In the genomic region with DNA sequence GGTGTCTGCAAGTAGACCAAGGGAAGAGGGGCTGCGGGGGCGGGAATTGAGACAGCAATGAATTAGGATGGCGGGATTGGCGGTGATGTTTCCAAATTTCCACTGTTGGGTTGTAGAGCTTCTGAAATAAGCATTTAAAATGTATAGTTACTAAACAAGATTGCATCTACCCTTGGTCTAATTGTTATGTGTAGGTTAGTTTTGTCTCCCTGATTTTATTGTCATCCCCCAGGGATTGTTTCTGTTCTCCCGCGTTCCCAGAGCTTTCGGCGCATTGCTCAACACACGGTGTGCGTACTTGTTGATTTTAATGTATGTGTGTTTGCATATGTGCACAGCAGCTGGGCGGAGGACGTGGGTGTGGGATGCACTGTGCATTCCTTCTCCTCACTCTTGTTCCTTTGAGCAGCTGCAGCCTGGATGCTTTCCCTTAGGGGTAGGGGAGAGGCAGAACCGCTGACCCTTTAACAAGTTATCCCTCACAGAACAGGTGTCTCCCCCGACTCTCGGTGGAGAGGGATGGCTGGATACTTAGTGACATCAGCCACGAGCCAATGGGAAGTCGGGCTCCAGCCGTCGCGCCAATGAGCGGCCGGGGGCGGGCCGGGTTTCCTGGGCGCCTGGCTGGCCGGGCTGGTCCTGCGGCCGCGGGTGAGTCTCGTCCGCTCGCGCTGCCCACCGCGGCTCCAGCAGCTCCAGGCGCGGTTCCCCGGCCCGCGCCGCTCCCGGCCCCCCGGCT, we compare ENCODE assay signal across 7 cellular contexts. TPM values are rescaled to one million over a fixed set of nuclear protein-coding genes. Genes with fewer than 3 reads are reported as not detected.
DNase-seq lines count a peak whose midpoint lies in the region; ATAC-seq and TF ChIP-seq lines count a peak whose summit lies in the region.

TSPAN33 (plus strand) TSS at position 613 of the 739 bp plus-strand sequence. CDS start 274 bp downstream, outside the sequence.

- peaks cover 48% of the 10 kb centered on the region for H3K4me1 Mint-ChIP-seq in activated B cell treated with CpG ODN at 0.5 μM for 24 hours

- peak within 1 kb of the TSS; percentile 98 for H3K4me3 Mint-ChIP-seq in activated B cell treated with CpG ODN at 0.5 μM for 24 hours

- no peak within 1 kb of the TSS for H3K27ac ChIP-seq in caudate nucleus (ENCODE audit: low read depth, low read length)

- no peak for TF ChIP-seq CTCF in activated B cell treated with CpG ODN at 0.5 μM for 24 hours (IDR thresholded peaks at IDR 0.05)

- POLR2A ChIA-PET in activated B cell treated with CpG ODN at 0.5 μM for 24 hours (lab: Charles Lee), result interaction anchor here (1.0 to 6.2 kb wide), 10 partner anchors 8 to 205 kb away, joined by 4 to 122 read pairs (median 36); partner anchors contain the start of genes IRF5 and TNPO3

- no peaks in the 10 kb centered on the region for H3K9me3 Mint-ChIP-seq in activated B cell treated with CpG ODN at 0.5 μM for 24 hours

- H3K36me3 Mint-ChIP-seq in activated B cell treated with CpG ODN at 0.5 μM for 24 hours (ENCODE audit: low read depth), result peaks cover 44% of the 10 kb centered on the region

- ATAC-seq in GM18517 (IDR thresholded peaks at IDR 0.05; ENCODE audit: unreplicated experiment) (peak; percentile 57), HG02884 (IDR thresholded peaks at IDR 0.05; ENCODE audit: unreplicated experiment) (peak; percentile 70), activated B cell treated with CpG ODN at 0.5 μM for 24 hours (ENCODE audit: low read depth) (peak; percentile 62)

- intact Hi-C loops in activated B cell treated with CpG ODN at 0.5 μM for 24 hours (cut with micrococcal nuclease), result no loop called here

- CTCF ChIA-PET in activated B cell treated with CpG ODN at 0.5 μM for 24 hours (lab: Charles Lee), result interaction anchor here (1.1 to 5.7 kb wide), 5 partner anchors 8 to 53 kb away, joined by 3 to 44 read pairs (median 7); no protein-coding TSS in a partner anchor

- DNase-seq in NCI-H2081 (lab: John Stamatoyannopoulos, UW) (peak; percentile 74 to 91), activated B cell treated with CpG ODN at 0.5 μM for 24 hours (peak; percentile 75), caudate nucleus (lab: John Stamatoyannopoulos, UW) (peak; percentile 2 to 88 (median 65)), islet precursor cell (peak; percentile 94)
- DNase-seq in stimulated activated CD4-positive, alpha-beta T cell treated with anti-CD3 and anti-CD28 coated beads, Interleukin-12 subunit alpha, Interleukin-12 subunit beta, amount 100 ng/mL, for 4 hours, result peak; percentile 69

- peak within 1 kb of the TSS; percentile 99 for H3K27ac Mint-ChIP-seq in activated B cell treated with CpG ODN at 0.5 μM for 24 hours

- no peaks in the 10 kb centered on the region for H3K27me3 Mint-ChIP-seq in activated B cell treated with CpG ODN at 0.5 μM for 24 hours

RNA-seq across cellular contexts. Expression of gene TSPAN33, which starts in this region (rescaled TPM):
- 332 and 341 TPM in 2 replicates for total RNA-seq in activated B cell treated with CpG ODN at 0.5 μM for 24 hours
